ENCODE assay signal across 19 cellular contexts in genomic region chr2:204340511-204340910, GRCh38.
DNase-seq lines count a peak whose midpoint lies in the region; ATAC-seq and TF ChIP-seq lines count a peak whose summit lies in the region.
"Had no signal": no experiment of that assay in that cellular context is flagged by ENCODE, and none has a peak within 500 bp of the region (broad histone marks: within the 10 kb centered on the region; RNA-seq: fewer than 3 reads in every experiment).

No MANE protein-coding gene starts in this region.

- TF ChIP-seq POLR2A in stomach (IDR thresholded peaks at IDR 0.05) = no peak

- no peaks in the 10 kb centered on the region for H3K4me1 Mint-ChIP-seq in natural killer cell treated with Interleukin-12 subunit alpha and Interleukin-12 subunit beta and Interleukin-15 and Interleukin-18, amount 100 ng/mL, for 72 hours (ENCODE audit: low read depth in 2 of 2)
- H3K4me1 Mint-ChIP-seq: CD14-positive monocyte had no signal

- 80 to 92% (median 90%) methylated on average over 6 of the region's 6 CpGs for WGBS in stomach, 5 donors

- H3K27ac ChIP-seq in ACC112 (ENCODE audit: low read depth, low read length) (peak overlapping the region; percentile 93), SJSA1 (peak overlapping the region; percentile 88), stomach (no peak overlapping the region)

- no peaks in the 10 kb centered on the region for H3K79me2 ChIP-seq in ACC112 (ENCODE audit: control insufficient read depth, insufficient read depth, low read length, unreplicated experiment)

- H3K9me3 Mint-ChIP-seq in natural killer cell treated with Interleukin-12 subunit alpha and Interleukin-12 subunit beta and Interleukin-15 and Interleukin-18, amount 100 ng/mL, for 72 hours = no peaks in the 10 kb centered on the region

- H3K36me3 Mint-ChIP-seq in natural killer cell treated with Interleukin-12 subunit alpha and Interleukin-12 subunit beta and Interleukin-15 and Interleukin-18, amount 100 ng/mL, for 72 hours = no peaks in the 10 kb centered on the region
- H3K36me3 Mint-ChIP-seq: CD14-positive monocyte had no signal

- DNase-seq in GM03348 (ENCODE audit: low spot score) (peak; percentile 17), SJSA1 (ENCODE audit: low read depth in 1 of 2, low spot score in 2 of 2) (no peak), fibroblast of peridontal ligament (ENCODE audit: extremely low read depth) (peak; percentile 29), stomach (no peak), ACHN (no peak)
- no peak for DNase-seq in natural killer cell treated with Interleukin-12 subunit alpha and Interleukin-12 subunit beta and Interleukin-15 and Interleukin-18, amount 100 ng/mL, for 72 hours (ENCODE audit: low spot score)
- DNase-seq: AML-193, COR-L47, DMS153, KBM-7, NCI-H1436, NCI-H2029 treated with DMSO at 0.1 percent for 48 hours, NCI-H510A, NCI-H82, SK-N-SH had no signal

- no peak for ATAC-seq in GM21390 (IDR thresholded peaks at IDR 0.05; ENCODE audit: unreplicated experiment)
- ATAC-seq in natural killer cell treated with Interleukin-12 subunit alpha and Interleukin-12 subunit beta and Interleukin-15 and Interleukin-18, amount 100 ng/mL, for 72 hours = no peak
- ATAC-seq: Right ventricle myocardium inferior had no signal

- TF ChIP-seq CTCF in stomach (IDR thresholded peaks at IDR 0.05) = no peak

- in situ Hi-C loops in ACHN (cut with HindIII; ENCODE audit: low pct_ligation_motif_present, low pct_unique_long_range_greater_than_20kb, low sequenced_read_pairs) = no loop called here

- no peak overlapping the region; the same call in 1 of the 2 replicates for H3K4me3 ChIP-seq in ACC112 (ENCODE audit: low read depth, low read length)
- H3K4me3 ChIP-seq in SJSA1 = no peak overlapping the region
- no peak overlapping the region for H3K4me3 ChIP-seq in stomach

- no peak overlapping the region for H3K27ac Mint-ChIP-seq in natural killer cell treated with Interleukin-12 subunit alpha and Interleukin-12 subunit beta and Interleukin-15 and Interleukin-18, amount 100 ng/mL, for 72 hours
- H3K27ac Mint-ChIP-seq: CD14-positive monocyte had no signal

- intact Hi-C loops in stomach (cut with DNase I; ENCODE audit: low total_unique reads) = no loop called here

- H2AFZ ChIP-seq in ACC112 (ENCODE audit: low read length, unreplicated experiment) = no peak overlapping the region

- H3K27me3 Mint-ChIP-seq in natural killer cell treated with Interleukin-12 subunit alpha and Interleukin-12 subunit beta and Interleukin-15 and Interleukin-18, amount 100 ng/mL, for 72 hours = peaks cover 25 to 36% of the 10 kb centered on the region in 2 donors

- peaks cover 25% of the 10 kb centered on the region for H3K4me1 ChIP-seq in ACC112 (ENCODE audit: control insufficient read depth, insufficient read depth, low read length, unreplicated experiment)
- H3K4me1 ChIP-seq in SJSA1 (replicated peaks) = peaks cover 32% of the 10 kb centered on the region
- no peaks in the 10 kb centered on the region for H3K4me1 ChIP-seq in stomach

- TF ChIP-seq EP300 in stomach (IDR thresholded peaks at IDR 0.05) = no peak

- no peaks in the 10 kb centered on the region for H3K36me3 ChIP-seq in ACC112 (ENCODE audit: insufficient read depth, low read length)
- no peaks in the 10 kb centered on the region for H3K36me3 ChIP-seq in SJSA1
- no peaks in the 10 kb centered on the region for H3K36me3 ChIP-seq in stomach

- H3K9me3 ChIP-seq in SJSA1 (replicated peaks) = no peaks in the 10 kb centered on the region; the same call in 1 of the 2 replicates
- H3K9me3 ChIP-seq in stomach = no peaks in the 10 kb centered on the region
- H3K9me3 ChIP-seq: SK-N-SH had no signal

- no peak overlapping the region for H3K4me3 Mint-ChIP-seq in natural killer cell treated with Interleukin-12 subunit alpha and Interleukin-12 subunit beta and Interleukin-15 and Interleukin-18, amount 100 ng/mL, for 72 hours
- H3K4me3 Mint-ChIP-seq: CD14-positive monocyte had no signal

- H3K27me3 ChIP-seq in ACC112 (ENCODE audit: insufficient read depth, low read length) = no peaks in the 10 kb centered on the region
- H3K27me3 ChIP-seq in SJSA1 (replicated peaks) = no peaks in the 10 kb centered on the region
- H3K27me3 ChIP-seq in stomach = no peaks in the 10 kb centered on the region

Comparison
In these comparisons a context has a peak if more than half of its experiments do, and no peak if none do; other contexts are left out.
1. H3K27ac ChIP-seq: peak in ACC112 (single experiment) and SJSA1 (single experiment); none in stomach (0 of 5).
2. DNase-seq: peak in GM03348 (single experiment) and fibroblast of peridontal ligament (single experiment); none in SJSA1 (0 of 2), stomach (single experiment), natural killer cell treated with Interleukin-12 subunit alpha and Interleukin-12 subunit beta and Interleukin-15 and Interleukin-18, amount 100 ng/mL, for 72 hours (single experiment) and ACHN (single experiment).